Comparison of ENCODE assay signal across 8 cellular contexts in genomic region chrX:3920424-3921017, GRCh38.
DNase-seq lines count a peak whose midpoint lies in the region; ATAC-seq, FAIRE-seq and TF ChIP-seq lines count a peak whose summit lies in the region.
"Not testable (repeated sequence)": the region's sequence is repeated elsewhere in the genome, so short reads cannot be mapped to it uniquely, and the experiment has no call there.

No MANE protein-coding gene starts in this region.

- H3K27me3 ChIP-seq in pancreas: not testable (repeated sequence)

- not testable (repeated sequence) for H3K27ac ChIP-seq in pancreas

- H3K9me3 ChIP-seq in pancreas: not testable (repeated sequence)

- not testable (repeated sequence) for H3K4me1 ChIP-seq in pancreas

- intact Hi-C loops in Right ventricle myocardium superior (cut with DNase I); pancreas (cut with DNase I): not testable (repeated sequence)

- no CpG with 5 or more reads among the region's 78 CpGs for WGBS in pancreas, 2 donors

- POLR2A ChIA-PET in WTC11 (lab: Charles Lee): not testable (repeated sequence)

- not testable (repeated sequence) for H3K9me3 Mint-ChIP-seq in WTC11

- ATAC-seq in GM18511 (IDR thresholded peaks at IDR 0.05; ENCODE audit: unreplicated experiment): peak; percentile 97
- peak; percentile 98 for ATAC-seq in GM19397 (IDR thresholded peaks at IDR 0.05; ENCODE audit: unreplicated experiment)
- ATAC-seq in GM21737 (IDR thresholded peaks at IDR 0.05; ENCODE audit: unreplicated experiment): peak; percentile 99
- ATAC-seq in HG02970 (IDR thresholded peaks at IDR 0.05; ENCODE audit: low FRiP score, unreplicated experiment): peak; percentile 99
- ATAC-seq in HG03378 (IDR thresholded peaks at IDR 0.05; ENCODE audit: unreplicated experiment): peak; percentile 88
- ATAC-seq in WTC11: peak; percentile 95
- ATAC-seq in Right ventricle myocardium superior (ENCODE audit: poor library complexity): peak; percentile 68
- ATAC-seq in pancreas: peak; percentile 93 to 98 (median 96)

- H3K4me1 Mint-ChIP-seq in WTC11: not testable (repeated sequence)

- TF ChIP-seq CTCF in WTC11 (IDR thresholded peaks at IDR 0.05); pancreas (IDR thresholded peaks at IDR 0.05): not testable (repeated sequence)

- DNase-seq in WTC11 (ENCODE audit: low spot score); Right ventricle myocardium superior; pancreas: not testable (repeated sequence)

- CTCF ChIA-PET in WTC11 (lab: Charles Lee): not testable (repeated sequence)

- H3K36me3 ChIP-seq in pancreas: not testable (repeated sequence)

- FAIRE-seq in pancreas (lab: Jason Lieb, UNC): not testable (repeated sequence)

- not testable (repeated sequence) for H3K36me3 Mint-ChIP-seq in WTC11

- H3K4me3 ChIP-seq in pancreas: not testable (repeated sequence)

- not testable (repeated sequence) for H3K4me3 Mint-ChIP-seq in WTC11

- not testable (repeated sequence) for H3K27me3 Mint-ChIP-seq in WTC11 (ENCODE audit: low read depth)

- H3K27ac Mint-ChIP-seq in WTC11: not testable (repeated sequence)
